ENCODE assay signal across 21 cellular contexts in the genomic region with DNA sequence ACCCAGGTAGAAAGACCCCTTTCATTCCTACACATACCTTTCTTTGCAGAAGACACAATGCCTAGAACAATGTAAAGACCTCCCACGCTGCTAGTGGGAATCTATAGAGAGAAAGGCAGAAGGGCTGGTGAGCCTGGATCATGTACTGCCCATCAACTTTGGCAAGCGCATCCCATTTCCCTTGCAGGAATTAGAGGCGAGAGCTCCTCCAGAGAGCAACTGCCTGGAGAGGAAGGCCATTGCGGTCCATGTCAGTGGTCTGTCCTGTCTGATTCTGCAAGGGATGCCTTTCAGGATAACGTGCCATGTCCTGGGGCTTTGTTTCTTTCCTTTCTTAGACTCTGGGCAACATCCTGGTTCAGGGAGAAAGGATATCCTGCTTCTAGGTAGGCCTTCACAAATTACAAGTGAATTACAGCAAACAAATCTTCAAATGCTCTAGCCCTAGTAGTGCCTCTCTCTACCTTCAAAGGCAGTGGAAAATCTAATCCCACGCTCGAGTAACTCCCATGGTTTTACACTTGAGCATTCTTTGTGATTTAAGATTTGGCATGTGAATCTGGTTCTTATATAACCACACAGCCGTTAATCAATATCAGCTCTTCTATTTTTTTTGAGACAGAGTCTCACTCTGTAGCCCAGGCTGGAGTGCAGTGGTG. TPM values are rescaled to one million over a fixed set of nuclear protein-coding genes. Genes with fewer than 3 reads are reported as not detected.
DNase-seq lines count a peak whose midpoint lies in the region; FAIRE-seq and TF ChIP-seq lines count a peak whose summit lies in the region.
"Had no signal": no experiment of that assay in that cellular context is flagged by ENCODE, and none has a peak within 500 bp of the region (broad histone marks: within the 10 kb centered on the region; RNA-seq: fewer than 3 reads in every experiment).

No MANE protein-coding gene starts in this region.

- peak overlapping the region; percentile 58; the same call in 1 of the 2 replicates for H3K27ac ChIP-seq in HUES64 (ENCODE audit: low read depth, low read length)
- H3K27ac ChIP-seq in iPS-20b (ENCODE audit: low read length), result no peak overlapping the region
- H3K27ac ChIP-seq in stomach, result peak overlapping the region; percentile 1 to 85 (median 73)
- no peak overlapping the region for H3K27ac ChIP-seq in A673 (ENCODE audit: low read depth, low read length, poor library complexity, severe bottlenecking)
- H3K27ac ChIP-seq: adrenal gland, foreskin keratinocyte, KMS-11, neutrophil, tibial artery had no signal

- H3K9me3 ChIP-seq in HUES64 (ENCODE audit: insufficient read depth, low read depth, low read length), result no peaks in the 10 kb centered on the region
- H3K9me3 ChIP-seq in iPS-20b (ENCODE audit: insufficient read depth, low read depth, low read length), result no peaks in the 10 kb centered on the region
- no peaks in the 10 kb centered on the region for H3K9me3 ChIP-seq in stomach
- H3K9me3 ChIP-seq in A673 (ENCODE audit: low read depth, low read length, poor library complexity, severe bottlenecking), result no peaks in the 10 kb centered on the region
- H3K9me3 ChIP-seq: adrenal gland, neutrophil, tibial artery had no signal

- TF ChIP-seq EP300 in stomach (IDR thresholded peaks at IDR 0.05), result no peak

- peak overlapping the region; percentile 29 to 99 (median 84) for H3K27ac Mint-ChIP-seq in brain
- H3K27ac Mint-ChIP-seq: activated CD8-positive, alpha-beta memory T cell treated with anti-CD3 and anti-CD28 coated beads, Interleukin-2, amount 10 ng/mL, durations not matched to agents 7 days and 5 days had no signal

- CTCF ChIA-PET in A673 (lab: Charles Lee), result no interaction called here

- H3K4me1 Mint-ChIP-seq in brain, result peaks cover 89% of the 10 kb centered on the region
- H3K4me1 Mint-ChIP-seq: activated CD8-positive, alpha-beta memory T cell treated with anti-CD3 and anti-CD28 coated beads, Interleukin-2, amount 10 ng/mL, durations not matched to agents 7 days and 5 days had no signal

- DNase-seq in stomach, result no peak
- DNase-seq in A673 (ENCODE audit: low spot score), result no peak
- DNase-seq in D721Med (ENCODE audit: insufficient read length, low spot score), result no peak
- no peak for DNase-seq in stimulated activated CD4-positive, alpha-beta T cell treated with anti-CD3 and anti-CD28 coated beads, Interleukin-4, amount 100 ng/mL, for 24 hours
- DNase-seq: activated CD4-positive, alpha-beta T cell treated with anti-CD3 and anti-CD28 coated beads for 1 hour; activated CD8-positive, alpha-beta memory T cell treated with anti-CD3 and anti-CD28 coated beads, Interleukin-2, amount 10 ng/mL, durations not matched to agents 7 days and 5 days; DMS53; foreskin keratinocyte; mammary epithelial cell; NCI-H1105; SHP77 treated with DMSO at 0.1 percent for 48 hours; stimulated activated CD4-positive, alpha-beta T cell treated with anti-CD3 and anti-CD28 coated beads, Interleukin-4, amount 100 ng/mL, for 1 hour; stimulated activated CD8-positive, alpha-beta memory T cell treated with anti-CD3 and anti-CD28 coated beads, Interleukin-4, amount 100 ng/mL, for 48 hours; T-helper 9 cell; tibial artery had no signal

- H3K4me1 ChIP-seq in HUES64 (ENCODE audit: insufficient read depth, low read length) (peaks cover 46% of the 10 kb centered on the region), iPS-20b (ENCODE audit: insufficient read depth, low read length) (peaks cover 20% of the 10 kb centered on the region), stomach (peaks cover 24 to 69% (median 46%) of the 10 kb centered on the region in 4 donors), A673 (ENCODE audit: insufficient read depth, low read length, poor library complexity, severe bottlenecking) (no peaks in the 10 kb centered on the region)
- H3K4me1 ChIP-seq: adrenal gland, foreskin keratinocyte had no signal

- TF ChIP-seq POLR2A in stomach (IDR thresholded peaks at IDR 0.05), result no peak

- H3K27me3 ChIP-seq in HUES64 (ENCODE audit: insufficient read depth, low read length) (no peaks in the 10 kb centered on the region), iPS-20b (ENCODE audit: insufficient read depth, low read length) (no peaks in the 10 kb centered on the region), stomach (no peaks in the 10 kb centered on the region), A673 (replicated peaks; ENCODE audit: insufficient read depth, low read depth, low read length, poor library complexity) (no peaks in the 10 kb centered on the region)
- H3K27me3 ChIP-seq: adrenal gland, foreskin keratinocyte, neutrophil had no signal

- FAIRE-seq in D721Med (lab: Jason Lieb, UNC), result no peak

- H3K9ac ChIP-seq in HUES64 (ENCODE audit: low read depth, low read length), result peak overlapping the region; percentile 34; the same call in 1 of the 2 replicates
- H3K9ac ChIP-seq in iPS-20b (ENCODE audit: low read depth, low read length), result peak overlapping the region; percentile 88
- H3K9ac ChIP-seq: KMS-11 had no signal

- H3K4me3 ChIP-seq in HUES64 (ENCODE audit: low read length), result peak overlapping the region; percentile 66
- peak overlapping the region; percentile 89 for H3K4me3 ChIP-seq in iPS-20b (ENCODE audit: low read length)
- peak overlapping the region in 2 of 4 donors; percentile 22 to 27 for H3K4me3 ChIP-seq in stomach
- no peak overlapping the region for H3K4me3 ChIP-seq in A673 (ENCODE audit: low read depth, low read length, poor library complexity, severe bottlenecking)
- H3K4me3 ChIP-seq: adrenal gland, tibial artery had no signal

- H3K27me3 Mint-ChIP-seq in brain, result peaks cover 5% of the 10 kb centered on the region
- H3K27me3 Mint-ChIP-seq: activated CD8-positive, alpha-beta memory T cell treated with anti-CD3 and anti-CD28 coated beads, Interleukin-2, amount 10 ng/mL, durations not matched to agents 7 days and 5 days had no signal

- 42% methylated on average over 8 of the region's 8 CpGs for WGBS in HUES64
- 52 to 72% (median 65%) methylated on average over 8 of the region's 8 CpGs for WGBS in stomach, 5 donors

- intact Hi-C loops in stomach (cut with DNase I; ENCODE audit: low total_unique reads), result no loop called here
- intact Hi-C loops in A673 (cut with micrococcal nuclease; ENCODE audit: unreplicated experiment), result no loop called here

- H3K36me3 ChIP-seq in HUES64 (ENCODE audit: insufficient read depth, low read length) (peaks cover 18% of the 10 kb centered on the region; the same call in 1 of the 2 replicates), iPS-20b (ENCODE audit: insufficient read depth, low read depth, low read length) (peaks cover 24% of the 10 kb centered on the region; the same call in 1 of the 2 replicates), stomach (no peaks in the 10 kb centered on the region), A673 (ENCODE audit: insufficient read depth, low read length, poor library complexity, severe bottlenecking) (no peaks in the 10 kb centered on the region)
- H3K36me3 ChIP-seq: adrenal gland, neutrophil, tibial artery had no signal

- peak overlapping the region; percentile 83 to 94 (median 93) for H3K4me3 Mint-ChIP-seq in brain
- H3K4me3 Mint-ChIP-seq: activated CD8-positive, alpha-beta memory T cell treated with anti-CD3 and anti-CD28 coated beads, Interleukin-2, amount 10 ng/mL, durations not matched to agents 7 days and 5 days had no signal

- no TSS peak for BruUV-seq in A673 (replicated peaks; lab: Mats Ljungman, UMichigan)

- no peak for TF ChIP-seq CTCF in brain (conservative IDR thresholded peaks at IDR 0.05)
- TF ChIP-seq CTCF in stomach (IDR thresholded peaks at IDR 0.05), result no peak
- TF ChIP-seq CTCF in A673 (conservative IDR thresholded peaks at IDR 0.05; ENCODE audit: low read depth, low read length), result no peak
- no peak for TF ChIP-seq CTCF in D721Med (IDR thresholded peaks at IDR 0.05; ENCODE audit: insufficient read depth, missing control alignments)

- POLR2A ChIA-PET in A673 (lab: Charles Lee; ENCODE audit: low non-redundant PET), result no interaction called here

- peaks cover 0 to 4% (median 0%) of the 10 kb centered on the region in 5 experiments for H3K9me3 Mint-ChIP-seq in brain

- H3K36me3 Mint-ChIP-seq in brain, result peaks cover 38% of the 10 kb centered on the region
- H3K36me3 Mint-ChIP-seq: activated CD8-positive, alpha-beta memory T cell treated with anti-CD3 and anti-CD28 coated beads, Interleukin-2, amount 10 ng/mL, durations not matched to agents 7 days and 5 days had no signal

RNA-seq across cellular contexts. Expression of a gene that starts 38.5 kb away (rescaled TPM):
- polyA plus RNA-seq in HUES64 (2013, experiment 1 of 2), result 34.1 TPM
- 28.8 TPM for polyA plus RNA-seq in HUES64 (2013, experiment 2 of 2)
- polyA plus RNA-seq in brain (ENCODE audit: insufficient read depth, low read depth, low replicate concordance) (9.3 TPM), stomach (10 to 100 TPM in 1 of 3 donors, 1 to 10 TPM in 2; 4.5 to 11.6 (median 7.3) TPM)
- total RNA-seq in stomach (100 to 1,000 TPM in 1 of 5 donors, 10 to 100 TPM in 4; 22.0 to 132 (median 50.0) TPM), A673 (2021) (0.28 and 0.70 TPM in 2 replicates)

Comparison
In these comparisons a context has a peak if more than half of its experiments do, and no peak if none do; other contexts are left out.
1. H3K27ac ChIP-seq: peak in HUES64 (single experiment) and stomach (5 of 5); none in iPS-20b (single experiment) and A673 (single experiment).
2. RNA of a gene that starts 38.5 kb away (total RNA-seq): 22.0 to 132 TPM in stomach; 0.28 to 0.70 TPM in A673; every median in the first group is over 10 times any median in the second.